Comparison of ENCODE assay signal across 21 cellular contexts in the genomic region with DNA sequence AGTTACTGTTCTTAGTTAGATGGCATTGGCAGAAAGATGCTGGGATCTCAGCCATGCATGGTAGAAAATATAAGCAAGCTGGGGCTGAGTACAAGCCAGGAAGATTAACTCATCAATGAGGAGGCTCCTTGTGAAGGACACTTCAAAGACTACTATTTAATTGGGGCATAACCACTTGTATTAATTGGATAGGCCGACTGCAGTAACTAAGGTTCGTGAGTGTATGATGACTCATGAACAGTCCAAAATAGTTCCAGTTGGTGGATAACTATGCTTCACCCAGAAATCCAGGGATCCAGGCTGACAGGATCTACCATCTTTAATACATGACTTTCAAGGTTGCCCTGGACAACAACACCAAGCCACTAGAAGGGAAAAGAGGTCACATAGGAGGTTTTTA.
"Had no signal": no experiment of that assay in that cellular context is flagged by ENCODE, and none has a peak within 500 bp of the region (broad histone marks: within the 10 kb centered on the region; RNA-seq: fewer than 3 reads in every experiment).

No MANE protein-coding gene starts in this region.

- FAIRE-seq: small intestine, urothelium cell line had no signal

- H3K4me1 ChIP-seq: left lung, prostate gland, right atrium auricular region, tibial nerve had no signal

- H3K9me3 ChIP-seq: left lung, prostate gland, right atrium auricular region, tibial nerve had no signal

- H3K27me3 ChIP-seq: cardiac muscle cell, left lung, right atrium auricular region, tibial nerve had no signal

- H3K36me3 ChIP-seq: cardiac muscle cell, left lung, prostate gland, right atrium auricular region, tibial nerve had no signal

- ATAC-seq: activated CD4-positive, CD25-positive, alpha-beta regulatory T cell treated with anti-CD3 and anti-CD28 coated beads, Interleukin-2, amount 50 U/mL, for 24 hours; activated CD8-positive, alpha-beta T cell treated with anti-CD3 and anti-CD28 coated beads, Interleukin-2, amount 10 ng/mL, durations not matched to agents 7 days and 5 days; activated T-cell treated with anti-CD3 and anti-CD28 coated beads, Interleukin-2, amount 50 U/mL, for 4 hours; effector memory CD8-positive, alpha-beta T cell; left lung had no signal

- DNase-seq: activated CD4-positive, alpha-beta T cell treated with anti-CD3 and anti-CD28 coated beads, Interleukin-2, amount 10 ng/mL, durations not matched to agents 7 days and 5 days; activated CD8-positive, alpha-beta T cell treated with anti-CD3 and anti-CD28 coated beads, Interleukin-2, amount 10 ng/mL, durations not matched to agents 7 days and 5 days; activated effector memory CD4-positive, alpha-beta T cell treated with Interleukin-2 at 50 U/mL for 16 hours; activated naive CD4-positive, alpha-beta T cell treated with anti-CD3 and anti-CD28 coated beads, Interleukin-2, amount 10 ng/mL, durations not matched to agents 7 days and 5 days; activated T-cell treated with anti-CD3 and anti-CD28 coated beads, Interleukin-2, amount 50 U/mL, for 4 hours; aorta; dermis blood vessel endothelial cell; effector memory CD8-positive, alpha-beta T cell; foreskin melanocyte; hypothalamus; left lung; small intestine; stimulated activated CD4-positive, alpha-beta T cell treated with anti-CD3 and anti-CD28 coated beads, Interleukin-15, amount 100 ng/mL, for 24 hours; stimulated activated CD4-positive, alpha-beta T cell treated with anti-CD3 and anti-CD28 coated beads, Interleukin-2, amount 100 ng/mL, for 48 hours; T1000 had no signal

- H3K27ac ChIP-seq: cardiac muscle cell, left lung, prostate gland, right atrium auricular region, tibial nerve had no signal

- H3K4me3 ChIP-seq: cardiac muscle cell, left lung, prostate gland, right atrium auricular region, tibial nerve had no signal
